Comparison of ENCODE assay signal across 1 cellular context in genomic region chr6:158605266-158605878, GRCh38.
TF ChIP-seq lines count a peak whose summit lies in the region.

No MANE protein-coding gene starts in this region.

TF ChIP-seq in HCT116, 20 proteins besides CTCF, POLR2A, EP300 and RAD21 (continued from another document):
- no peak for TF ChIP-seq ZBTB33 (IDR thresholded peaks at IDR 0.05; ENCODE audit: extremely low read depth, insufficient replicate concordance, low read length)
- no peak for TF ChIP-seq SRF (IDR thresholded peaks at IDR 0.05; ENCODE audit: low read depth)
- no peak for TF ChIP-seq SP1 (IDR thresholded peaks at IDR 0.05; ENCODE audit: low read depth)
- no peak for TF ChIP-seq ATF3 (IDR thresholded peaks at IDR 0.05)
- TF ChIP-seq POLR2AphosphoS5 (IDR thresholded peaks at IDR 0.05; ENCODE audit: low read depth, low read length), result no peak
- TF ChIP-seq ELF1 (IDR thresholded peaks at IDR 0.05; ENCODE audit: borderline replicate concordance, low read depth), result no peak
